In genomic region chr7:108122181-108122580, GRCh38 we compare ENCODE assay signal across 1 cellular context.
TF ChIP-seq lines count a peak whose summit lies in the region.

No MANE protein-coding gene starts in this region.

TF ChIP-seq in GM12878, 131 proteins besides CTCF, POLR2A, EP300 and RAD21 (continued from another document):
- no peak for TF ChIP-seq BCL3 (IDR thresholded peaks at IDR 0.05; ENCODE audit: borderline replicate concordance, insufficient read depth, low read depth, low read length, poor library complexity, severe bottlenecking)
- no peak for TF ChIP-seq NR2F1 (conservative IDR thresholded peaks at IDR 0.05)
- TF ChIP-seq BCL11A (IDR thresholded peaks at IDR 0.05; ENCODE audit: low read depth, low read length): peak; percentile 38; the same call in 1 of the 2 replicates
- no peak for TF ChIP-seq RAD51 (IDR thresholded peaks at IDR 0.05)
- TF ChIP-seq NR2C2 (IDR thresholded peaks at IDR 0.05; ENCODE audit: borderline replicate concordance, control insufficient read depth, insufficient read length, low read depth): no peak
- no peak for TF ChIP-seq ETV6 (conservative IDR thresholded peaks at IDR 0.05 in 1 of 2, IDR thresholded peaks at IDR 0.05 in 1 of 2; ENCODE audit: borderline replicate concordance in 1 of 2, low read depth in 1 of 2)
- no peak for TF ChIP-seq ATF3 (IDR thresholded peaks at IDR 0.05; ENCODE audit: borderline replicate concordance, extremely low read depth, low read depth, low read length)
- peak; percentile 59 for TF ChIP-seq MTA2 (IDR thresholded peaks at IDR 0.05; ENCODE audit: low read depth)
- TF ChIP-seq ZBTB4 (CRISPR knock-in tag; IDR thresholded peaks at IDR 0.05): no peak
- TF ChIP-seq SREBF1 (IDR thresholded peaks at IDR 0.05; ENCODE audit: low read length): no peak
- TF ChIP-seq TAF1 (IDR thresholded peaks at IDR 0.05; ENCODE audit: borderline replicate concordance, low read depth, low read length): no peak
- TF ChIP-seq RCOR1 (conservative IDR thresholded peaks at IDR 0.05; ENCODE audit: low read depth, low read length): no peak
- TF ChIP-seq JUNB (IDR thresholded peaks at IDR 0.05): no peak
- 0 out of 2 replicates have a peak, but pooled peaks have one; percentile 31 for TF ChIP-seq TCF12 (IDR thresholded peaks at IDR 0.05; ENCODE audit: low read depth, low read length)
- no peak for TF ChIP-seq ZBED1 (IDR thresholded peaks at IDR 0.05; ENCODE audit: borderline replicate concordance)
- TF ChIP-seq DPF2 (IDR thresholded peaks at IDR 0.05): no peak
TF ChIP-seq in GM12878: peak in this region for 12.
